29 cellular contexts compared by ENCODE assay signal in genomic region chr11:67048515-67048914, GRCh38. TPM values are rescaled to one million over a fixed set of nuclear protein-coding genes. Genes with fewer than 3 reads are reported as not detected.
"Had no signal": no experiment of that assay in that cellular context is flagged by ENCODE, and none has a peak within 500 bp of the region (broad histone marks: within the 10 kb centered on the region; RNA-seq: fewer than 3 reads in every experiment).

No MANE protein-coding gene starts in this region.

- DNase-seq: activated CD4-positive, alpha-beta memory T cell treated with anti-CD3 and anti-CD28 coated beads, Interleukin-2, amount 10 ng/mL, durations not matched to agents 7 days and 5 days; activated CD4-positive, alpha-beta T cell treated with anti-CD3 and anti-CD28 coated beads for 36 hours; activated CD4-positive, alpha-beta T cell treated with anti-CD3 and anti-CD28 coated beads, Interleukin-2, amount 50 U/mL, for 1 hour; activated CD4-positive, CD25-positive, alpha-beta regulatory T cell; activated gamma-delta T cell; activated naive CD4-positive, alpha-beta T cell treated with anti-CD3 and anti-CD28 coated beads for 36 hours; activated T-cell treated with anti-CD3 and anti-CD28 coated beads for 4 hours; activated T-cell treated with anti-CD3 and anti-CD28 coated beads, Interleukin-2, amount 50 U/mL, for 48 hours; amygdala; brain microvascular endothelial cell; cerebellar nuclear complex; Karpas-422; NCI-H1105 treated with DMSO at 0.1 percent for 48 hours; NCI-H1436 treated with DMSO at 0.1 percent for 48 hours; NCI-H187; NCI-H2081; NCI-H510A treated with DMSO at 0.1 percent for 48 hours; NCI-H69; NK-92 treated with Interleukin-12 subunit alpha and Interleukin-12 subunit beta, amount 100 ng/mL, for 24 hours; PC-3; SHP77 treated with DMSO at 0.1 percent for 48 hours; T-cell; T-helper 2 cell; T1000 had no signal

- H3K4me3 ChIP-seq: cardiac muscle cell had no signal

- H3K27me3 ChIP-seq: brain microvascular endothelial cell, cardiac muscle cell had no signal

- ATAC-seq: activated CD4-positive, alpha-beta T cell treated with anti-CD3 and anti-CD28 coated beads for 36 hours; activated T-helper 17 cell treated with anti-CD3 and anti-CD28 coated beads, Interleukin-2, amount 50 U/mL, for 72 hours; PC-3; T-cell had no signal

- H3K36me3 ChIP-seq: brain microvascular endothelial cell, cardiac muscle cell had no signal

- H3K27ac ChIP-seq: brain microvascular endothelial cell, cardiac muscle cell, VCaP had no signal

RNA-seq across cellular contexts. Expression of gene RHOD, which starts 8.1 kb away (rescaled TPM):
- total RNA-seq: SK-MEL-5 had no signal

RNA-seq across cellular contexts. Expression of gene SYT12, which starts 25.6 kb away (rescaled TPM):
- total RNA-seq: activated CD4-positive, alpha-beta memory T cell treated with anti-CD3 and anti-CD28 coated beads, Interleukin-2, amount 10 ng/mL, durations not matched to agents 7 days and 5 days; activated CD8-positive, alpha-beta memory T cell treated with anti-CD3 and anti-CD28 coated beads for 36 hours; activated naive CD4-positive, alpha-beta T cell treated with anti-CD3 and anti-CD28 coated beads for 36 hours; SK-MEL-5 had no signal
- polyA plus RNA-seq: cardiac muscle cell had no signal
